In genomic region chr1:204576422-204576821, GRCh38 we compare ENCODE assay signal across 16 cellular contexts.
DNase-seq lines count a peak whose midpoint lies in the region; ATAC-seq and TF ChIP-seq lines count a peak whose summit lies in the region.
"Had no signal": no experiment of that assay in that cellular context is flagged by ENCODE, and none has a peak within 500 bp of the region (broad histone marks: within the 10 kb centered on the region; RNA-seq: fewer than 3 reads in every experiment).

No MANE protein-coding gene starts in this region.

- H3K27ac Mint-ChIP-seq in activated CD4-positive, alpha-beta T cell treated with anti-CD3 and anti-CD28 coated beads, Interleukin-2, amount 10 ng/mL, durations not matched to agents 24 days and 14 days = peak overlapping the region; percentile 38
- H3K27ac Mint-ChIP-seq in H9 = peak overlapping the region in 2 of 3 experiments; percentile 19 to 25; a peak in 2 of 7 replicates
- peak overlapping the region; percentile 50 for H3K27ac Mint-ChIP-seq in central memory CD8-positive, alpha-beta T cell (ENCODE audit: low read depth)
- H3K27ac Mint-ChIP-seq in neural crest cell (ENCODE audit: unreplicated experiment) = no peak overlapping the region
- H3K27ac Mint-ChIP-seq: activated CD8-positive, alpha-beta T cell treated with anti-CD3 and anti-CD28 coated beads for 36 hours; activated T-cell treated with anti-CD3 and anti-CD28 coated beads, Interleukin-2, amount 50 U/mL, for 24 hours had no signal

- no peak overlapping the region for H3K14ac ChIP-seq in H9 (ENCODE audit: insufficient read depth, low read length)

- no peaks in the 10 kb centered on the region for H3K23me2 ChIP-seq in H9 (ENCODE audit: insufficient read length, low read depth, low read length, poor library complexity, severe bottlenecking)

- H3K9me3 Mint-ChIP-seq in activated CD4-positive, alpha-beta T cell treated with anti-CD3 and anti-CD28 coated beads, Interleukin-2, amount 10 ng/mL, durations not matched to agents 24 days and 14 days = no peaks in the 10 kb centered on the region
- H3K9me3 Mint-ChIP-seq in H9 (no peaks in the 10 kb centered on the region; a peak in 1 of 5 replicates), neural crest cell (no peaks in the 10 kb centered on the region)
- H3K9me3 Mint-ChIP-seq in central memory CD8-positive, alpha-beta T cell = no peaks in the 10 kb centered on the region
- H3K9me3 Mint-ChIP-seq: activated CD8-positive, alpha-beta T cell treated with anti-CD3 and anti-CD28 coated beads for 36 hours; activated T-cell treated with anti-CD3 and anti-CD28 coated beads, Interleukin-2, amount 50 U/mL, for 24 hours had no signal

- H3K27me3 ChIP-seq in H9 (ENCODE audit: insufficient read depth, low read length) = peaks cover 2% of the 10 kb centered on the region; the same call in 1 of the 2 replicates

- no peak overlapping the region for H2BK120ac ChIP-seq in H9 (ENCODE audit: low read depth, low read length, poor library complexity, severe bottlenecking)

- H3K4me3 Mint-ChIP-seq in activated CD4-positive, alpha-beta T cell treated with anti-CD3 and anti-CD28 coated beads, Interleukin-2, amount 10 ng/mL, durations not matched to agents 24 days and 14 days = no peak overlapping the region
- peak overlapping the region in 1 of 2 experiments; percentile 41; a peak in 2 of 5 replicates for H3K4me3 Mint-ChIP-seq in H9
- no peak overlapping the region for H3K4me3 Mint-ChIP-seq in central memory CD8-positive, alpha-beta T cell
- no peak overlapping the region for H3K4me3 Mint-ChIP-seq in neural crest cell
- H3K4me3 Mint-ChIP-seq: activated CD8-positive, alpha-beta T cell treated with anti-CD3 and anti-CD28 coated beads for 36 hours; activated T-cell treated with anti-CD3 and anti-CD28 coated beads, Interleukin-2, amount 50 U/mL, for 24 hours had no signal

- H3K27ac ChIP-seq in H9 (ENCODE audit: insufficient read length, low read depth, low read length) = no peak overlapping the region
- H3K27ac ChIP-seq: A549 had no signal

- H3K4me1 ChIP-seq in H9 (ENCODE audit: insufficient read depth, low read length) = peaks cover 25% of the 10 kb centered on the region

- H3K56ac ChIP-seq in H9 (ENCODE audit: insufficient read length, low read depth, low read length) = no peak overlapping the region

- no peak overlapping the region for H4K5ac ChIP-seq in H9 (ENCODE audit: insufficient read length, low read depth, low read length)

- DNase-seq in activated CD4-positive, alpha-beta T cell treated with anti-CD3 and anti-CD28 coated beads, Interleukin-2, amount 10 ng/mL, durations not matched to agents 24 days and 14 days = no peak
- no peak for DNase-seq in activated CD4-positive, alpha-beta T cell treated with anti-CD3 and anti-CD28 coated beads for 4 hours
- DNase-seq in H9 = no peak
- DNase-seq in central memory CD8-positive, alpha-beta T cell (ENCODE audit: low spot score in 2 of 2) = no peak
- no peak for DNase-seq in neural crest cell (ENCODE audit: low read depth, low spot score)
- no peak for DNase-seq in NCI-H187 treated with DMSO at 0.1 percent for 48 hours (lab: John Stamatoyannopoulos, UW)
- DNase-seq: activated CD8-positive, alpha-beta T cell treated with anti-CD3 and anti-CD28 coated beads for 36 hours; GDM1; NCI-H1694; OCI-M1; Right ventricle myocardium superior; stimulated activated CD4-positive, alpha-beta T cell treated with anti-CD3 and anti-CD28 coated beads, Interleukin-12 subunit alpha, Interleukin-12 subunit beta, amount 100 ng/mL, for 4 hours had no signal

- no peak overlapping the region for H3K18ac ChIP-seq in H9 (ENCODE audit: insufficient read length, low read depth, low read length)

- no peak overlapping the region for H3K9ac ChIP-seq in H9 (ENCODE audit: extremely low read depth, insufficient read length, low read length)

- no peak overlapping the region for H2AK5ac ChIP-seq in H9 (ENCODE audit: insufficient read length, low read length)

- no peak overlapping the region for H2BK5ac ChIP-seq in H9 (ENCODE audit: insufficient read length, low read length)

- H3K9me3 ChIP-seq in H9 (ENCODE audit: control insufficient read depth, low read depth, low read length) = no peaks in the 10 kb centered on the region
- H3K9me3 ChIP-seq: A549 had no signal

- no peaks in the 10 kb centered on the region for H3K79me2 ChIP-seq in H9 (ENCODE audit: insufficient read depth, low read length)

- H2BK20ac ChIP-seq in H9 (ENCODE audit: low read depth, low read length, poor library complexity, severe bottlenecking) = no peak overlapping the region

- no peak overlapping the region for H4K91ac ChIP-seq in H9 (ENCODE audit: insufficient read length, low read depth, low read length)

- no peak overlapping the region for H2AFZ ChIP-seq in H9 (ENCODE audit: low read length)

- intact Hi-C loops in activated CD4-positive, alpha-beta T cell treated with anti-CD3 and anti-CD28 coated beads, Interleukin-2, amount 10 ng/mL, durations not matched to agents 24 days and 14 days (cut with micrococcal nuclease) = no loop called here

- peak overlapping the region; percentile 1 for H3K4me2 ChIP-seq in H9 (ENCODE audit: insufficient read depth, insufficient read length, low read length)
- H3K4me2 ChIP-seq: A549 had no signal

- H3K4ac ChIP-seq in H9 (ENCODE audit: low read depth, low read length) = no peak overlapping the region

- H4K8ac ChIP-seq in H9 (replicated peaks; ENCODE audit: insufficient read length, low read depth, low read length) = no peak overlapping the region

- H3K23ac ChIP-seq in H9 (ENCODE audit: insufficient read length, low read depth, low read length) = no peak overlapping the region

- H2BK12ac ChIP-seq in H9 (ENCODE audit: insufficient read length, low read depth, low read length) = no peak overlapping the region

- H3T11ph ChIP-seq in H9 (ENCODE audit: low read length) = no peak overlapping the region

- ATAC-seq in central memory CD8-positive, alpha-beta T cell (replicated peaks; ENCODE audit: extremely low read depth, poor library complexity, severe bottlenecking) = no peak
- no peak for ATAC-seq in HG03378 (IDR thresholded peaks at IDR 0.05; ENCODE audit: unreplicated experiment)
- ATAC-seq in GM21447 (IDR thresholded peaks at IDR 0.05; ENCODE audit: unreplicated experiment) = no peak
- ATAC-seq: activated CD8-positive, alpha-beta T cell treated with anti-CD3 and anti-CD28 coated beads for 36 hours had no signal

- WGBS in H9 (ENCODE audit: extremely low coverage, insufficient read length, low lambda C conversion rate) = no CpG with 5 or more reads among the region's 8 CpGs

- no peaks in the 10 kb centered on the region for H3K79me1 ChIP-seq in H9 (ENCODE audit: insufficient read depth, low read depth, low read length, poor library complexity, severe bottlenecking)

- peaks cover 28% of the 10 kb centered on the region for H3K4me1 Mint-ChIP-seq in activated CD4-positive, alpha-beta T cell treated with anti-CD3 and anti-CD28 coated beads, Interleukin-2, amount 10 ng/mL, durations not matched to agents 24 days and 14 days
- H3K4me1 Mint-ChIP-seq in H9 = peaks cover 73 to 85% of the 10 kb centered on the region in 2 experiments
- H3K4me1 Mint-ChIP-seq in central memory CD8-positive, alpha-beta T cell = peaks cover 16% of the 10 kb centered on the region
- H3K4me1 Mint-ChIP-seq in neural crest cell = peaks cover 36% of the 10 kb centered on the region

- H3K36me3 Mint-ChIP-seq in activated CD4-positive, alpha-beta T cell treated with anti-CD3 and anti-CD28 coated beads, Interleukin-2, amount 10 ng/mL, durations not matched to agents 24 days and 14 days (ENCODE audit: low read depth) = peaks cover 11% of the 10 kb centered on the region
- H3K36me3 Mint-ChIP-seq in H9 (ENCODE audit: insufficient read depth in 1 of 3, low read depth in 3 of 3) (no peaks in the 10 kb centered on the region; a peak in 1 of 7 replicates), neural crest cell (ENCODE audit: low read depth) (no peaks in the 10 kb centered on the region)
- peaks cover 11% of the 10 kb centered on the region for H3K36me3 Mint-ChIP-seq in central memory CD8-positive, alpha-beta T cell (ENCODE audit: insufficient read depth)

- H3K27me3 Mint-ChIP-seq in activated CD4-positive, alpha-beta T cell treated with anti-CD3 and anti-CD28 coated beads, Interleukin-2, amount 10 ng/mL, durations not matched to agents 24 days and 14 days = no peaks in the 10 kb centered on the region
- H3K27me3 Mint-ChIP-seq in H9 (ENCODE audit: low read depth) = peaks cover 40% of the 10 kb centered on the region
- H3K27me3 Mint-ChIP-seq in central memory CD8-positive, alpha-beta T cell = no peaks in the 10 kb centered on the region
- no peaks in the 10 kb centered on the region for H3K27me3 Mint-ChIP-seq in neural crest cell (ENCODE audit: low read depth)
- H3K27me3 Mint-ChIP-seq: activated CD8-positive, alpha-beta T cell treated with anti-CD3 and anti-CD28 coated beads for 36 hours; activated T-cell treated with anti-CD3 and anti-CD28 coated beads, Interleukin-2, amount 50 U/mL, for 24 hours had no signal

- H4K20me1 ChIP-seq in H9 (ENCODE audit: control insufficient read depth, insufficient read depth, insufficient read length) = no peaks in the 10 kb centered on the region

- H2BK15ac ChIP-seq in H9 (ENCODE audit: low read depth, low read length) = no peak overlapping the region

- TF ChIP-seq CTCF in H9 (conservative IDR thresholded peaks at IDR 0.05) (peak; percentile 25; the same call in 2 of the 3 replicates), neural crest cell (conservative IDR thresholded peaks at IDR 0.05) (peak; percentile 23)
